In genomic region chr20:57426156-57426769, GRCh38 we compare ENCODE assay signal across 23 cellular contexts. TPM values are rescaled to one million over a fixed set of nuclear protein-coding genes. Genes with fewer than 3 reads are reported as not detected.
DNase-seq lines count a peak whose midpoint lies in the region; ATAC-seq and TF ChIP-seq lines count a peak whose summit lies in the region.
"Had no signal": no experiment of that assay in that cellular context is flagged by ENCODE, and none has a peak within 500 bp of the region (broad histone marks: within the 10 kb centered on the region; RNA-seq: fewer than 3 reads in every experiment).

No MANE protein-coding gene starts in this region.

- H3K4me3 ChIP-seq in OCI-LY7 (ENCODE audit: low read depth, low read length, poor library complexity, severe bottlenecking) (peak overlapping the region; percentile 51), spleen (no peak overlapping the region)
- H3K4me3 ChIP-seq: left lung, tibial nerve had no signal

- intact Hi-C loops in Right ventricle myocardium inferior (cut with DNase I) (no loop called here), cardiac septum (cut with DNase I) (no loop called here), OCI-LY7 (cut with micrococcal nuclease; ENCODE audit: unreplicated experiment) (no loop called here), spleen (cut with DNase I; ENCODE audit: low total_unique reads) (no loop called here)

- H3K27ac Mint-ChIP-seq in activated CD8-positive, alpha-beta memory T cell treated with anti-CD3 and anti-CD28 coated beads, Interleukin-2, amount 10 ng/mL, durations not matched to agents 7 days and 5 days, result no peak overlapping the region
- H3K27ac Mint-ChIP-seq: activated CD4-positive, alpha-beta T cell treated with anti-CD3 and anti-CD28 coated beads, Interleukin-2, amount 10 ng/mL, durations not matched to agents 24 days and 14 days had no signal

- peaks cover 4% of the 10 kb centered on the region for H3K27me3 Mint-ChIP-seq in activated CD8-positive, alpha-beta memory T cell treated with anti-CD3 and anti-CD28 coated beads, Interleukin-2, amount 10 ng/mL, durations not matched to agents 7 days and 5 days
- H3K27me3 Mint-ChIP-seq: CD4-positive, CD25-positive, alpha-beta regulatory T cell; stimulated activated memory B cell treated with anti-CD40 and anti-IgM and Interleukin-4, amounts not matched to agents 10 μg/mL and 1 μg/mL and 100 μg/mL, for 72 hours had no signal

- H3K36me3 Mint-ChIP-seq in activated CD8-positive, alpha-beta memory T cell treated with anti-CD3 and anti-CD28 coated beads, Interleukin-2, amount 10 ng/mL, durations not matched to agents 7 days and 5 days, result no peaks in the 10 kb centered on the region
- H3K36me3 Mint-ChIP-seq: CD4-positive, CD25-positive, alpha-beta regulatory T cell; stimulated activated memory B cell treated with anti-CD40 and anti-IgM and Interleukin-4, amounts not matched to agents 10 μg/mL and 1 μg/mL and 100 μg/mL, for 72 hours had no signal

- peaks cover 15% of the 10 kb centered on the region for H3K4me1 Mint-ChIP-seq in activated CD8-positive, alpha-beta memory T cell treated with anti-CD3 and anti-CD28 coated beads, Interleukin-2, amount 10 ng/mL, durations not matched to agents 7 days and 5 days

- H3K36me3 ChIP-seq in OCI-LY7 (ENCODE audit: insufficient read depth, low read length), result no peaks in the 10 kb centered on the region
- no peaks in the 10 kb centered on the region for H3K36me3 ChIP-seq in spleen
- H3K36me3 ChIP-seq: left lung, tibial nerve had no signal

- peak overlapping the region; percentile 69 for H3K4me2 ChIP-seq in OCI-LY7 (ENCODE audit: low read length)
- H3K4me2 ChIP-seq: KMS-11 had no signal

- no peaks in the 10 kb centered on the region for H3K79me2 ChIP-seq in OCI-LY7 (ENCODE audit: insufficient read depth, low read depth, low read length)

- H3K4me3 Mint-ChIP-seq in activated CD8-positive, alpha-beta memory T cell treated with anti-CD3 and anti-CD28 coated beads, Interleukin-2, amount 10 ng/mL, durations not matched to agents 7 days and 5 days, result no peak overlapping the region
- H3K4me3 Mint-ChIP-seq: activated CD4-positive, alpha-beta T cell treated with anti-CD3 and anti-CD28 coated beads, Interleukin-2, amount 10 ng/mL, durations not matched to agents 24 days and 14 days; CD4-positive, CD25-positive, alpha-beta regulatory T cell; stimulated activated memory B cell treated with anti-CD40 and anti-IgM and Interleukin-4, amounts not matched to agents 10 μg/mL and 1 μg/mL and 100 μg/mL, for 72 hours had no signal

- H3K4me1 ChIP-seq in OCI-LY7 (ENCODE audit: insufficient read depth, low read length, poor library complexity, severe bottlenecking) (peaks cover 55% of the 10 kb centered on the region), spleen (peaks cover 5 to 72% (median 46%) of the 10 kb centered on the region in 6 donors)
- H3K4me1 ChIP-seq: tibial nerve had no signal

- no peak for TF ChIP-seq POLR2A in spleen (IDR thresholded peaks at IDR 0.05)

- 80 to 88% (median 87%) methylated on average over 15 of the region's 15 CpGs for WGBS in spleen, 5 donors

- no peaks in the 10 kb centered on the region for H4K20me1 ChIP-seq in OCI-LY7 (ENCODE audit: insufficient read depth, low read length)

- CTCF ChIA-PET in OCI-LY7 (lab: Charles Lee; ENCODE audit: unreplicated experiment), result interaction anchor here (0.6 to 1.2 kb wide), 3 partner anchors 8 to 25 kb away, joined by 3 to 4 read pairs (median 4); no protein-coding TSS in a partner anchor
- CTCF ChIA-PET in activated CD8-positive, alpha-beta memory T cell treated with anti-CD3 and anti-CD28 coated beads, Interleukin-2, amount 10 ng/mL, durations not matched to agents 7 days and 5 days (lab: Charles Lee), result interaction anchor here (1.5 to 2.2 kb wide), 3 partner anchors 13 to 72 kb away, joined by 3 to 8 read pairs (median 5); no protein-coding TSS in a partner anchor

- peak overlapping the region; percentile 53; the same call in 1 of the 2 replicates for H2AFZ ChIP-seq in OCI-LY7 (ENCODE audit: low read length)

- H3K27me3 ChIP-seq in spleen (replicated peaks in 1 of 7), result no peaks in the 10 kb centered on the region

- BruUV-seq in OCI-LY7 (replicated peaks; lab: Mats Ljungman, UMichigan), result no TSS peak

- no peaks in the 10 kb centered on the region for H3K9me3 Mint-ChIP-seq in activated CD8-positive, alpha-beta memory T cell treated with anti-CD3 and anti-CD28 coated beads, Interleukin-2, amount 10 ng/mL, durations not matched to agents 7 days and 5 days (ENCODE audit: low read depth)
- H3K9me3 Mint-ChIP-seq: activated CD4-positive, alpha-beta T cell treated with anti-CD3 and anti-CD28 coated beads, Interleukin-2, amount 10 ng/mL, durations not matched to agents 24 days and 14 days; stimulated activated memory B cell treated with anti-CD40 and anti-IgM and Interleukin-4, amounts not matched to agents 10 μg/mL and 1 μg/mL and 100 μg/mL, for 72 hours had no signal

- no peaks in the 10 kb centered on the region for H3K9me3 ChIP-seq in OCI-LY7 (ENCODE audit: low read length)
- H3K9me3 ChIP-seq in spleen, result no peaks in the 10 kb centered on the region
- H3K9me3 ChIP-seq: left lung, tibial nerve had no signal

- ATAC-seq in Right ventricle myocardium inferior (no peak), HG03432 (IDR thresholded peaks at IDR 0.05; ENCODE audit: unreplicated experiment) (no peak), GM18519 (IDR thresholded peaks at IDR 0.05; ENCODE audit: low FRiP score, unreplicated experiment) (no peak)
- no peak for ATAC-seq in activated CD8-positive, alpha-beta memory T cell treated with anti-CD3 and anti-CD28 coated beads, Interleukin-2, amount 10 ng/mL, durations not matched to agents 7 days and 5 days
- ATAC-seq: left lung had no signal

- POLR2A ChIA-PET in OCI-LY7 (lab: Charles Lee), result interaction anchor here (0.9 to 3.4 kb wide), 2 partner anchors 18 to 47 kb away, joined by 4 to 11 read pairs; no protein-coding TSS in a partner anchor

- DNase-seq in Right ventricle myocardium inferior (ENCODE audit: missing footprints) (peak; percentile 56), cardiac septum (ENCODE audit: low spot score) (no peak), NCI-H146 treated with DMSO at 0.1 percent for 48 hours (lab: John Stamatoyannopoulos, UW; ENCODE audit: unreplicated experiment) (peak; percentile 74), OCI-LY7 (ENCODE audit: low spot score) (no peak), spleen (peak; percentile 54)
- no peak for DNase-seq in activated CD8-positive, alpha-beta memory T cell treated with anti-CD3 and anti-CD28 coated beads, Interleukin-2, amount 10 ng/mL, durations not matched to agents 7 days and 5 days
- DNase-seq: ACHN; activated CD4-positive, alpha-beta T cell treated with anti-CD3 and anti-CD28 coated beads, Interleukin-2, amount 10 ng/mL, durations not matched to agents 24 days and 14 days; activated CD8-positive, alpha-beta memory T cell treated with anti-CD3 and anti-CD28 coated beads, Interleukin-2, amount 50 U/mL, for 48 hours; activated effector memory CD4-positive, alpha-beta T cell treated with anti-CD3 and anti-CD28 coated beads, Interleukin-2, amount 50 U/mL, for 16 hours; CD4-positive, CD25-positive, alpha-beta regulatory T cell; effector CD8-positive, alpha-beta T cell; NCI-H1048; occipital lobe; retina; stimulated activated CD4-positive, alpha-beta T cell treated with anti-CD3 and anti-CD28 coated beads, Interleukin-15, amount 100 ng/mL, for 24 hours; SW 1271 had no signal

- H3K27ac ChIP-seq in OCI-LY7 (ENCODE audit: low read depth, low read length, poor library complexity, severe bottlenecking), result peak overlapping the region; percentile 53
- no peak overlapping the region for H3K27ac ChIP-seq in spleen
- H3K27ac ChIP-seq: KMS-11, left lung, tibial nerve had no signal

- H3K9me2 ChIP-seq in OCI-LY7 (ENCODE audit: insufficient read depth, low read length), result no peaks in the 10 kb centered on the region

- TF ChIP-seq CTCF in OCI-LY7 (conservative IDR thresholded peaks at IDR 0.05; ENCODE audit: low read length) (peak; percentile 30; the same call in 1 of the 2 replicates), spleen (IDR thresholded peaks at IDR 0.05 in 8 of 11, conservative IDR thresholded peaks at IDR 0.05 in 3 of 11) (no peak)

RNA-seq across cellular contexts. Expression of gene RBM38, which starts 35.1 kb away (rescaled TPM):
- total RNA-seq in Right ventricle myocardium inferior, result 89.6 TPM
- total RNA-seq in cardiac septum, result 63.1 TPM
- 136 and 174 TPM in 2 replicates for total RNA-seq in OCI-LY7 (2014; rRNA removed; shearing (Covaris generic))
- 119 and 128 TPM in 2 replicates for total RNA-seq in OCI-LY7 (2022)
- total RNA-seq in spleen, result 100 to 1,000 TPM in 1 of 7 donors, 10 to 100 TPM in 6; 49.2 to 120 (median 61.6) TPM
- 10 to 100 TPM; 48.6 to 87.8 (median 81.2) TPM for polyA plus RNA-seq in spleen
- total RNA-seq in activated CD8-positive, alpha-beta memory T cell treated with anti-CD3 and anti-CD28 coated beads, Interleukin-2, amount 10 ng/mL, durations not matched to agents 7 days and 5 days, result 10 to 100 TPM; 74.8 to 91.9 TPM

Comparison
In these comparisons a context has a peak if more than half of its experiments do, and no peak if none do; other contexts are left out.
1. DNase-seq: peak in Right ventricle myocardium inferior (single experiment), NCI-H146 treated with DMSO at 0.1 percent for 48 hours (single experiment) and spleen (single experiment); none in cardiac septum (single experiment), OCI-LY7 (single experiment) and activated CD8-positive, alpha-beta memory T cell treated with anti-CD3 and anti-CD28 coated beads, Interleukin-2, amount 10 ng/mL, durations not matched to agents 7 days and 5 days (single experiment).